In the genomic region with DNA sequence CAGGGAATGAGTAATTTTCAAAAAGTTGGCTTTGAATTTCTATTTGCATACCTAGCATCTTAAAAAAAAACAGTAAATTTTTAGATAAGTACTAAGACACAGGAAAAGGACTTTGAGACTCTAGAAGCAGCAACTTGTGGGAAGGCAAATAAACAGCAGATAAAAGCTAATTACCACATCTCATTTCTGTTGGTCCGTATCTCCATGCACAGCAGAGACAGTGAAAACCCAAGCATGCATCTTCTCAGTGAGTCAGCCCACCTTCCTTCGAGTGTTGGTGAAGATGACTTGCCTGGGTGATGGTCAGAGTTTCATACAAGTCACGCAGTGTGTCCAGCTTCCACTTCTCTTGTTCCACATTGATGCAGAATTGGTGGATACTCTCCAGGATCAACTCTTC, we compare ENCODE assay signal across 24 cellular contexts.
"Had no signal": no experiment of that assay in that cellular context is flagged by ENCODE, and none has a peak within 500 bp of the region (broad histone marks: within the 10 kb centered on the region; RNA-seq: fewer than 3 reads in every experiment).

No MANE protein-coding gene starts in this region.

- H3K36me3 ChIP-seq: gastrocnemius medialis, lower lobe of right lung, ovary, sigmoid colon, spleen, tibial artery had no signal

- H3K4me3 ChIP-seq: gastrocnemius medialis, lower lobe of right lung, ovary, psoas muscle, sigmoid colon, spleen, testis, tibial artery had no signal

- H3K27me3 Mint-ChIP-seq: stimulated activated memory B cell treated with anti-CD40 and anti-IgM and Interleukin-4, amounts not matched to agents 10 μg/mL and 1 μg/mL and 100 μg/mL, for 72 hours; type B pancreatic cell had no signal

- H3K9me3 Mint-ChIP-seq: stimulated activated memory B cell treated with anti-CD40 and anti-IgM and Interleukin-4, amounts not matched to agents 10 μg/mL and 1 μg/mL and 100 μg/mL, for 72 hours; type B pancreatic cell had no signal

- H3K4me1 ChIP-seq: psoas muscle, testis had no signal

- ATAC-seq: gastrocnemius medialis; left colon; left ventricle myocardium superior; lower lobe of right lung; natural killer cell; psoas muscle; right cardiac atrium; stimulated activated memory B cell treated with anti-CD40 and anti-IgM and Interleukin-4, amounts not matched to agents 10 μg/mL and 1 μg/mL and 100 μg/mL, for 72 hours; stimulated activated naive CD8-positive, alpha-beta T cell treated with anti-CD3 and anti-CD28 coated beads, Interleukin-15, Interleukin-2, amounts not matched to agents 100 U/mL and 50 U/mL, for 24 hours had no signal

- H3K27me3 ChIP-seq: gastrocnemius medialis, ovary, sigmoid colon, spleen, testis, tibial artery had no signal

- H3K27ac ChIP-seq: gastrocnemius medialis, lower lobe of right lung, ovary, psoas muscle, sigmoid colon, spleen, testis, tibial artery had no signal

- H3K27ac Mint-ChIP-seq: natural killer cell; stimulated activated memory B cell treated with anti-CD40 and anti-IgM and Interleukin-4, amounts not matched to agents 10 μg/mL and 1 μg/mL and 100 μg/mL, for 72 hours; type B pancreatic cell had no signal

- H3K4me1 Mint-ChIP-seq: natural killer cell; stimulated activated memory B cell treated with anti-CD40 and anti-IgM and Interleukin-4, amounts not matched to agents 10 μg/mL and 1 μg/mL and 100 μg/mL, for 72 hours had no signal

- DNase-seq: cortex of kidney; effector CD4-positive, alpha-beta T cell; foreskin fibroblast; gastrocnemius medialis; head of caudate nucleus; kidney glomerular epithelial cell; left colon; left ventricle myocardium superior; lower lobe of right lung; natural killer cell; occipital lobe; ovary; posterior cingulate gyrus; psoas muscle; right cardiac atrium; sigmoid colon; spleen; stimulated activated CD4-positive, alpha-beta T cell treated with anti-CD3 and anti-CD28 coated beads, Interleukin-4, amount 100 ng/mL, for 4 hours; stimulated activated naive CD8-positive, alpha-beta T cell treated with anti-CD3 and anti-CD28 coated beads, Interleukin-15, Interleukin-2, amounts not matched to agents 100 U/mL and 50 U/mL, for 24 hours; substantia nigra; testis; tibial artery had no signal

- H3K9me3 ChIP-seq: gastrocnemius medialis, lower lobe of right lung, ovary, psoas muscle, sigmoid colon, testis, tibial artery had no signal

- H3K4me3 Mint-ChIP-seq: natural killer cell; stimulated activated memory B cell treated with anti-CD40 and anti-IgM and Interleukin-4, amounts not matched to agents 10 μg/mL and 1 μg/mL and 100 μg/mL, for 72 hours; type B pancreatic cell had no signal

- H3K36me3 Mint-ChIP-seq: natural killer cell; stimulated activated memory B cell treated with anti-CD40 and anti-IgM and Interleukin-4, amounts not matched to agents 10 μg/mL and 1 μg/mL and 100 μg/mL, for 72 hours; type B pancreatic cell had no signal
